2 cellular contexts compared by ENCODE assay signal in the genomic region with DNA sequence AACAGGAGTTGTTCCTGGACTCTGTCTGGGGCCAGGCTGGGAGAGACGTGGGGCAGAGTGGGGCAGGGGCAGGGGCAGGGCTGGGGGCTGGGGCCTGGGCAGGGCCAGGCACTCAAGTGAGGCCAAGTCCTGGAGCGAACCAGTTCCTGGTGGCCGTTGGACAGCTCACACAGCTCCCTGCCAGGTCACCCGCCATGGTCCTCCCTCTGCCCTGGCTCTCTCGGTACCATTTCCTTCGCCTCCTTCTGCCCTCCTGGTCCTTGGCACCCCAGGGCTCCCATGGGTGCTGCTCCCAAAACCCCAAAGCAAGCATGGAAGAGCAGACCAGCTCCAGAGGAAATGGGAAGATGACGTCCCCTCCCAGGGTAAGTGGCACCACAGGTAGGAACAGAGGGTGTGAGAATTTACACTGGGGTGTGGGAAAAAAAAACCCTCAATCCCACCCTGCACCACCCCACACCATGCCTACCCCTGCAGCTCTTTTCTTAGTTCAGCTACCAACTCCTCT.
TF ChIP-seq lines count a peak whose summit lies in the region.

A gene with protein sequence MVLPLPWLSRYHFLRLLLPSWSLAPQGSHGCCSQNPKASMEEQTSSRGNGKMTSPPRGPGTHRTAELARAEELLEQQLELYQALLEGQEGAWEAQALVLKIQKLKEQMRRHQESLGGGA (plus strand): TSS at position 142 of the 508 bp plus-strand sequence. CDS start 53 bp downstream, at position 195.

TF ChIP-seq in WTC11, 78 proteins besides CTCF, POLR2A, EP300 and RAD21 (continued from another document and continues in another):
- TF ChIP-seq ZNF423 (CRISPR knock-in tag; IDR thresholded peaks at IDR 0.05) (peak; percentile 60; the same call in 1 of the 2 replicates), JAZF1 (CRISPR knock-in tag; IDR thresholded peaks at IDR 0.05) (no peak), CREB1 (CRISPR knock-in tag; IDR thresholded peaks at IDR 0.05) (no peak), IRF2 (CRISPR knock-in tag; IDR thresholded peaks at IDR 0.05; ENCODE audit: borderline replicate concordance, low read depth) (no peak), ESRRA (CRISPR knock-in tag; IDR thresholded peaks at IDR 0.05; ENCODE audit: borderline replicate concordance) (no peak), NFATC4 (CRISPR knock-in tag; IDR thresholded peaks at IDR 0.05) (peak; percentile 78)
- TF ChIP-seq, protein P1, sequence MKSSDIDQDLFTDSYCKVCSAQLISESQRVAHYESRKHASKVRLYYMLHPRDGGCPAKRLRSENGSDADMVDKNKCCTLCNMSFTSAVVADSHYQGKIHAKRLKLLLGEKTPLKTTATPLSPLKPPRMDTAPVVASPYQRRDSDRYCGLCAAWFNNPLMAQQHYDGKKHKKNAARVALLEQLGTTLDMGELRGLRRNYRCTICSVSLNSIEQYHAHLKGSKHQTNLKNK (CRISPR knock-in tag; IDR thresholded peaks at IDR 0.05), result peak; percentile 79; the same call in 1 of the 2 replicates
- TF ChIP-seq, protein P2, sequence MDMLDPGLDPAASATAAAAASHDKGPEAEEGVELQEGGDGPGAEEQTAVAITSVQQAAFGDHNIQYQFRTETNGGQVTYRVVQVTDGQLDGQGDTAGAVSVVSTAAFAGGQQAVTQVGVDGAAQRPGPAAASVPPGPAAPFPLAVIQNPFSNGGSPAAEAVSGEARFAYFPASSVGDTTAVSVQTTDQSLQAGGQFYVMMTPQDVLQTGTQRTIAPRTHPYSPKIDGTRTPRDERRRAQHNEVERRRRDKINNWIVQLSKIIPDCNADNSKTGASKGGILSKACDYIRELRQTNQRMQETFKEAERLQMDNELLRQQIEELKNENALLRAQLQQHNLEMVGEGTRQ (CRISPR knock-in tag; IDR thresholded peaks at IDR 0.05), result no peak
- TF ChIP-seq, protein P3, sequence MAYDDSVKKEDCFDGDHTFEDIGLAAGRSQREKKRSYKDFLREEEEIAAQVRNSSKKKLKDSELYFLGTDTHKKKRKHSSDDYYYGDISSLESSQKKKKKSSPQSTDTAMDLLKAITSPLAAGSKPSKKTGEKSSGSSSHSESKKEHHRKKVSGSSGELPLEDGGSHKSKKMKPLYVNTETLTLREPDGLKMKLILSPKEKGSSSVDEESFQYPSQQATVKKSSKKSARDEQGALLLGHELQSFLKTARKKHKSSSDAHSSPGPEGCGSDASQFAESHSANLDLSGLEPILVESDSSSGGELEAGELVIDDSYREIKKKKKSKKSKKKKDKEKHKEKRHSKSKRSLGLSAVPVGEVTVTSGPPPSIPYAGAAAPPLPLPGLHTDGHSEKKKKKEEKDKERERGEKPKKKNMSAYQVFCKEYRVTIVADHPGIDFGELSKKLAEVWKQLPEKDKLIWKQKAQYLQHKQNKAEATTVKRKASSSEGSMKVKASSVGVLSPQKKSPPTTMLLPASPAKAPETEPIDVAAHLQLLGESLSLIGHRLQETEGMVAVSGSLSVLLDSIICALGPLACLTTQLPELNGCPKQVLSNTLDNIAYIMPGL (CRISPR knock-in tag; IDR thresholded peaks at IDR 0.05), result no peak
- TF ChIP-seq, protein P4, sequence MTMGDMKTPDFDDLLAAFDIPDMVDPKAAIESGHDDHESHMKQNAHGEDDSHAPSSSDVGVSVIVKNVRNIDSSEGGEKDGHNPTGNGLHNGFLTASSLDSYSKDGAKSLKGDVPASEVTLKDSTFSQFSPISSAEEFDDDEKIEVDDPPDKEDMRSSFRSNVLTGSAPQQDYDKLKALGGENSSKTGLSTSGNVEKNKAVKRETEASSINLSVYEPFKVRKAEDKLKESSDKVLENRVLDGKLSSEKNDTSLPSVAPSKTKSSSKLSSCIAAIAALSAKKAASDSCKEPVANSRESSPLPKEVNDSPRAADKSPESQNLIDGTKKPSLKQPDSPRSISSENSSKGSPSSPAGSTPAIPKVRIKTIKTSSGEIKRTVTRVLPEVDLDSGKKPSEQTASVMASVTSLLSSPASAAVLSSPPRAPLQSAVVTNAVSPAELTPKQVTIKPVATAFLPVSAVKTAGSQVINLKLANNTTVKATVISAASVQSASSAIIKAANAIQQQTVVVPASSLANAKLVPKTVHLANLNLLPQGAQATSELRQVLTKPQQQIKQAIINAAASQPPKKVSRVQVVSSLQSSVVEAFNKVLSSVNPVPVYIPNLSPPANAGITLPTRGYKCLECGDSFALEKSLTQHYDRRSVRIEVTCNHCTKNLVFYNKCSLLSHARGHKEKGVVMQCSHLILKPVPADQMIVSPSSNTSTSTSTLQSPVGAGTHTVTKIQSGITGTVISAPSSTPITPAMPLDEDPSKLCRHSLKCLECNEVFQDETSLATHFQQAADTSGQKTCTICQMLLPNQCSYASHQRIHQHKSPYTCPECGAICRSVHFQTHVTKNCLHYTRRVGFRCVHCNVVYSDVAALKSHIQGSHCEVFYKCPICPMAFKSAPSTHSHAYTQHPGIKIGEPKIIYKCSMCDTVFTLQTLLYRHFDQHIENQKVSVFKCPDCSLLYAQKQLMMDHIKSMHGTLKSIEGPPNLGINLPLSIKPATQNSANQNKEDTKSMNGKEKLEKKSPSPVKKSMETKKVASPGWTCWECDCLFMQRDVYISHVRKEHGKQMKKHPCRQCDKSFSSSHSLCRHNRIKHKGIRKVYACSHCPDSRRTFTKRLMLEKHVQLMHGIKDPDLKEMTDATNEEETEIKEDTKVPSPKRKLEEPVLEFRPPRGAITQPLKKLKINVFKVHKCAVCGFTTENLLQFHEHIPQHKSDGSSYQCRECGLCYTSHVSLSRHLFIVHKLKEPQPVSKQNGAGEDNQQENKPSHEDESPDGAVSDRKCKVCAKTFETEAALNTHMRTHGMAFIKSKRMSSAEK (CRISPR knock-in tag; IDR thresholded peaks at IDR 0.05; ENCODE audit: borderline replicate concordance), result peak; percentile 72; the same call in 1 of the 2 replicates
- TF ChIP-seq, protein P5, sequence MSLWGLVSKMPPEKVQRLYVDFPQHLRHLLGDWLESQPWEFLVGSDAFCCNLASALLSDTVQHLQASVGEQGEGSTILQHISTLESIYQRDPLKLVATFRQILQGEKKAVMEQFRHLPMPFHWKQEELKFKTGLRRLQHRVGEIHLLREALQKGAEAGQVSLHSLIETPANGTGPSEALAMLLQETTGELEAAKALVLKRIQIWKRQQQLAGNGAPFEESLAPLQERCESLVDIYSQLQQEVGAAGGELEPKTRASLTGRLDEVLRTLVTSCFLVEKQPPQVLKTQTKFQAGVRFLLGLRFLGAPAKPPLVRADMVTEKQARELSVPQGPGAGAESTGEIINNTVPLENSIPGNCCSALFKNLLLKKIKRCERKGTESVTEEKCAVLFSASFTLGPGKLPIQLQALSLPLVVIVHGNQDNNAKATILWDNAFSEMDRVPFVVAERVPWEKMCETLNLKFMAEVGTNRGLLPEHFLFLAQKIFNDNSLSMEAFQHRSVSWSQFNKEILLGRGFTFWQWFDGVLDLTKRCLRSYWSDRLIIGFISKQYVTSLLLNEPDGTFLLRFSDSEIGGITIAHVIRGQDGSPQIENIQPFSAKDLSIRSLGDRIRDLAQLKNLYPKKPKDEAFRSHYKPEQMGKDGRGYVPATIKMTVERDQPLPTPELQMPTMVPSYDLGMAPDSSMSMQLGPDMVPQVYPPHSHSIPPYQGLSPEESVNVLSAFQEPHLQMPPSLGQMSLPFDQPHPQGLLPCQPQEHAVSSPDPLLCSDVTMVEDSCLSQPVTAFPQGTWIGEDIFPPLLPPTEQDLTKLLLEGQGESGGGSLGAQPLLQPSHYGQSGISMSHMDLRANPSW (CRISPR knock-in tag; conservative IDR thresholded peaks at IDR 0.05; ENCODE audit: low read depth), result no peak

TF ChIP-seq in HepG2, 621 proteins besides CTCF, POLR2A, EP300 and RAD21 (continued from another document and continues in another):
- TF ChIP-seq, protein P6, sequence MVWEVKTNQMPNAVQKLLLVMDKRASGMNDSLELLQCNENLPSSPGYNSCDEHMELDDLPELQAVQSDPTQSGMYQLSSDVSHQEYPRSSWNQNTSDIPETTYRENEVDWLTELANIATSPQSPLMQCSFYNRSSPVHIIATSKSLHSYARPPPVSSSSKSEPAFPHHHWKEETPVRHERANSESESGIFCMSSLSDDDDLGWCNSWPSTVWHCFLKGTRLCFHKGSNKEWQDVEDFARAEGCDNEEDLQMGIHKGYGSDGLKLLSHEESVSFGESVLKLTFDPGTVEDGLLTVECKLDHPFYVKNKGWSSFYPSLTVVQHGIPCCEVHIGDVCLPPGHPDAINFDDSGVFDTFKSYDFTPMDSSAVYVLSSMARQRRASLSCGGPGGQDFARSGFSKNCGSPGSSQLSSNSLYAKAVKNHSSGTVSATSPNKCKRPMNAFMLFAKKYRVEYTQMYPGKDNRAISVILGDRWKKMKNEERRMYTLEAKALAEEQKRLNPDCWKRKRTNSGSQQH (CRISPR knock-in tag; IDR thresholded peaks at IDR 0.05; ENCODE audit: low read depth), result 0 out of 2 replicates have a peak, but pooled peaks have one; percentile 45
- TF ChIP-seq SPEN (CRISPR knock-in tag; IDR thresholded peaks at IDR 0.05; ENCODE audit: low read depth) (peak; percentile 16; the same call in 1 of the 2 replicates), NFKBIZ (CRISPR knock-in tag; IDR thresholded peaks at IDR 0.05) (peak; percentile 62; the same call in 1 of the 2 replicates), EEA1 (CRISPR knock-in tag; IDR thresholded peaks at IDR 0.05; ENCODE audit: borderline replicate concordance) (0 out of 2 replicates have a peak, but pooled peaks have one; percentile 64), ZNF768 (CRISPR knock-in tag; IDR thresholded peaks at IDR 0.05) (0 out of 2 replicates have a peak, but pooled peaks have one; percentile 45), TAF1 (CRISPR knock-in tag; IDR thresholded peaks at IDR 0.05) (0 out of 2 replicates have a peak, but pooled peaks have one; percentile 21), MBD4 (IDR thresholded peaks at IDR 0.05; ENCODE audit: borderline replicate concordance, low read length) (peak; percentile 83; the same call in 1 of the 2 replicates), PCBP2 (optimal IDR thresholded peaks at IDR 0.05; ENCODE audit: low read depth, low read length, poor library complexity, severe bottlenecking) (peak; percentile 45), PAF1 (CRISPR knock-in tag; IDR thresholded peaks at IDR 0.05) (peak; percentile 96), CC2D1A (CRISPR knock-in tag; IDR thresholded peaks at IDR 0.05) (no peak), TARDBP (CRISPR knock-in tag; IDR thresholded peaks at IDR 0.05) (peak; percentile 56), ZEB1 (IDR thresholded peaks at IDR 0.05; ENCODE audit: insufficient replicate concordance, low read depth) (no peak), ZC3H13 (CRISPR knock-in tag; IDR thresholded peaks at IDR 0.05) (peak; percentile 68; the same call in 1 of the 2 replicates), JUNB (CRISPR knock-in tag; IDR thresholded peaks at IDR 0.05; ENCODE audit: borderline replicate concordance) (no peak), BHLHE40 (IDR thresholded peaks at IDR 0.05; ENCODE audit: low read length) (0 out of 2 replicates have a peak, but pooled peaks have one; percentile 11)
- TF ChIP-seq, protein P7, sequence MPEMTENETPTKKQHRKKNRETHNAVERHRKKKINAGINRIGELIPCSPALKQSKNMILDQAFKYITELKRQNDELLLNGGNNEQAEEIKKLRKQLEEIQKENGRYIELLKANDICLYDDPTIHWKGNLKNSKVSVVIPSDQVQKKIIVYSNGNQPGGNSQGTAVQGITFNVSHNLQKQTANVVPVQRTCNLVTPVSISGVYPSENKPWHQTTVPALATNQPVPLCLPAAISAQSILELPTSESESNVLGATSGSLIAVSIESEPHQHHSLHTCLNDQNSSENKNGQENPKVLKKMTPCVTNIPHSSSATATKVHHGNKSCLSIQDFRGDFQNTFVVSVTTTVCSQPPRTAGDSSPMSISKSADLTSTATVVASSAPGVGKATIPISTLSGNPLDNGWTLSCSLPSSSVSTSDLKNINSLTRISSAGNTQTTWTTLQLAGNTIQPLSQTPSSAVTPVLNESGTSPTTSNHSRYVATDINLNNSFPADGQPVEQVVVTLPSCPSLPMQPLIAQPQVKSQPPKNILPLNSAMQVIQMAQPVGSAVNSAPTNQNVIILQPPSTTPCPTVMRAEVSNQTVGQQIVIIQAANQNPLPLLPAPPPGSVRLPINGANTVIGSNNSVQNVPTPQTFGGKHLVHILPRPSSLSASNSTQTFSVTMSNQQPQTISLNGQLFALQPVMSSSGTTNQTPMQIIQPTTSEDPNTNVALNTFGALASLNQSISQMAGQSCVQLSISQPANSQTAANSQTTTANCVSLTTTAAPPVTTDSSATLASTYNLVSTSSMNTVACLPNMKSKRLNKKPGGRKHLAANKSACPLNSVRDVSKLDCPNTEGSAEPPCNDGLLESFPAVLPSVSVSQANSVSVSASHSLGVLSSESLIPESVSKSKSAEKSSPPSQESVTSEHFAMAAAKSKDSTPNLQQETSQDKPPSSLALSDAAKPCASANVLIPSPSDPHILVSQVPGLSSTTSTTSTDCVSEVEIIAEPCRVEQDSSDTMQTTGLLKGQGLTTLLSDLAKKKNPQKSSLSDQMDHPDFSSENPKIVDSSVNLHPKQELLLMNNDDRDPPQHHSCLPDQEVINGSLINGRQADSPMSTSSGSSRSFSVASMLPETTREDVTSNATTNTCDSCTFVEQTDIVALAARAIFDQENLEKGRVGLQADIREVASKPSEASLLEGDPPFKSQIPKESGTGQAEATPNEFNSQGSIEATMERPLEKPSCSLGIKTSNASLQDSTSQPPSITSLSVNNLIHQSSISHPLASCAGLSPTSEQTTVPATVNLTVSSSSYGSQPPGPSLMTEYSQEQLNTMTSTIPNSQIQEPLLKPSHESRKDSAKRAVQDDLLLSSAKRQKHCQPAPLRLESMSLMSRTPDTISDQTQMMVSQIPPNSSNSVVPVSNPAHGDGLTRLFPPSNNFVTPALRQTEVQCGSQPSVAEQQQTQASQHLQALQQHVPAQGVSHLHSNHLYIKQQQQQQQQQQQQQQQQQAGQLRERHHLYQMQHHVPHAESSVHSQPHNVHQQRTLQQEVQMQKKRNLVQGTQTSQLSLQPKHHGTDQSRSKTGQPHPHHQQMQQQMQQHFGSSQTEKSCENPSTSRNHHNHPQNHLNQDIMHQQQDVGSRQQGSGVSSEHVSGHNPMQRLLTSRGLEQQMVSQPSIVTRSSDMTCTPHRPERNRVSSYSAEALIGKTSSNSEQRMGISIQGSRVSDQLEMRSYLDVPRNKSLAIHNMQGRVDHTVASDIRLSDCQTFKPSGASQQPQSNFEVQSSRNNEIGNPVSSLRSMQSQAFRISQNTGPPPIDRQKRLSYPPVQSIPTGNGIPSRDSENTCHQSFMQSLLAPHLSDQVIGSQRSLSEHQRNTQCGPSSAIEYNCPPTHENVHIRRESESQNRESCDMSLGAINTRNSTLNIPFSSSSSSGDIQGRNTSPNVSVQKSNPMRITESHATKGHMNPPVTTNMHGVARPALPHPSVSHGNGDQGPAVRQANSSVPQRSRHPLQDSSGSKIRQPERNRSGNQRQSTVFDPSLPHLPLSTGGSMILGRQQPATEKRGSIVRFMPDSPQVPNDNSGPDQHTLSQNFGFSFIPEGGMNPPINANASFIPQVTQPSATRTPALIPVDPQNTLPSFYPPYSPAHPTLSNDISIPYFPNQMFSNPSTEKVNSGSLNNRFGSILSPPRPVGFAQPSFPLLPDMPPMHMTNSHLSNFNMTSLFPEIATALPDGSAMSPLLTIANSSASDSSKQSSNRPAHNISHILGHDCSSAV (CRISPR knock-in tag; IDR thresholded peaks at IDR 0.05; ENCODE audit: borderline replicate concordance), result no peak
- TF ChIP-seq, protein P8, sequence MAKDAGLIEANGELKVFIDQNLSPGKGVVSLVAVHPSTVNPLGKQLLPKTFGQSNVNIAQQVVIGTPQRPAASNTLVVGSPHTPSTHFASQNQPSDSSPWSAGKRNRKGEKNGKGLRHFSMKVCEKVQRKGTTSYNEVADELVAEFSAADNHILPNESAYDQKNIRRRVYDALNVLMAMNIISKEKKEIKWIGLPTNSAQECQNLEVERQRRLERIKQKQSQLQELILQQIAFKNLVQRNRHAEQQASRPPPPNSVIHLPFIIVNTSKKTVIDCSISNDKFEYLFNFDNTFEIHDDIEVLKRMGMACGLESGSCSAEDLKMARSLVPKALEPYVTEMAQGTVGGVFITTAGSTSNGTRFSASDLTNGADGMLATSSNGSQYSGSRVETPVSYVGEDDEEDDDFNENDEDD (CRISPR knock-in tag; IDR thresholded peaks at IDR 0.05; ENCODE audit: borderline replicate concordance), result peak; percentile 28; the same call in 1 of the 2 replicates
